Comparison of ENCODE assay signal across 32 cellular contexts in genomic region chr4:70873216-70873615, GRCh38.
"Had no signal": no experiment of that assay in that cellular context is flagged by ENCODE, and none has a peak within 500 bp of the region (broad histone marks: within the 10 kb centered on the region; RNA-seq: fewer than 3 reads in every experiment).

No MANE protein-coding gene starts in this region.

- H3K27ac ChIP-seq: ascending aorta, cardiac muscle cell, colonic mucosa, gastrocnemius medialis, left lung, lower lobe of right lung, neutrophil, ovary, right lobe of liver, testis, uterus, VCaP had no signal

- H3K4me1 ChIP-seq: ascending aorta, colonic mucosa, gastrocnemius medialis, left lung, lower lobe of right lung, right lobe of liver, testis, uterus had no signal

- H3K36me3 ChIP-seq: ascending aorta, cardiac muscle cell, colonic mucosa, gastrocnemius medialis, left lung, lower lobe of right lung, neutrophil, ovary, right lobe of liver, uterus had no signal

- H3K4me3 Mint-ChIP-seq: activated naive CD4-positive, alpha-beta T cell treated with anti-CD3 and anti-CD28 coated beads, Interleukin-2, amount 10 ng/mL, durations not matched to agents 7 days and 5 days; activated naive CD8-positive, alpha-beta T cell treated with anti-CD3 and anti-CD28 coated beads, Interleukin-2, amount 10 ng/mL, durations not matched to agents 7 days and 5 days; activated T-helper 1 cell treated with anti-CD3 and anti-CD28 coated beads, Interleukin-12 subunit alpha, Interleukin-12 subunit beta, Interleukin-2, Interleukin-4 antibody, amounts not matched to agents 30 ng/mL and 10 ng/mL and 1 ng/mL, durations not matched to agents 14 hours and 24 hours and 36 hours; brain; natural killer cell treated with Interleukin-12 subunit alpha and Interleukin-12 subunit beta and Interleukin-15 and Interleukin-18, amount 100 ng/mL, for 72 hours had no signal

- H3K27ac Mint-ChIP-seq: activated naive CD4-positive, alpha-beta T cell treated with anti-CD3 and anti-CD28 coated beads, Interleukin-2, amount 10 ng/mL, durations not matched to agents 7 days and 5 days; activated naive CD8-positive, alpha-beta T cell treated with anti-CD3 and anti-CD28 coated beads, Interleukin-2, amount 10 ng/mL, durations not matched to agents 7 days and 5 days; activated T-helper 1 cell treated with anti-CD3 and anti-CD28 coated beads, Interleukin-12 subunit alpha, Interleukin-12 subunit beta, Interleukin-2, Interleukin-4 antibody, amounts not matched to agents 30 ng/mL and 10 ng/mL and 1 ng/mL, durations not matched to agents 14 hours and 24 hours and 36 hours; brain; natural killer cell treated with Interleukin-12 subunit alpha and Interleukin-12 subunit beta and Interleukin-15 and Interleukin-18, amount 100 ng/mL, for 72 hours; progenitor cell of endocrine pancreas had no signal

- H3K9me3 Mint-ChIP-seq: activated naive CD4-positive, alpha-beta T cell treated with anti-CD3 and anti-CD28 coated beads, Interleukin-2, amount 10 ng/mL, durations not matched to agents 7 days and 5 days; activated naive CD8-positive, alpha-beta T cell treated with anti-CD3 and anti-CD28 coated beads, Interleukin-2, amount 10 ng/mL, durations not matched to agents 7 days and 5 days; activated T-helper 1 cell treated with anti-CD3 and anti-CD28 coated beads, Interleukin-12 subunit alpha, Interleukin-12 subunit beta, Interleukin-2, Interleukin-4 antibody, amounts not matched to agents 30 ng/mL and 10 ng/mL and 1 ng/mL, durations not matched to agents 14 hours and 24 hours and 36 hours; brain; natural killer cell treated with Interleukin-12 subunit alpha and Interleukin-12 subunit beta and Interleukin-15 and Interleukin-18, amount 100 ng/mL, for 72 hours had no signal

- H3K36me3 Mint-ChIP-seq: activated naive CD4-positive, alpha-beta T cell treated with anti-CD3 and anti-CD28 coated beads, Interleukin-2, amount 10 ng/mL, durations not matched to agents 7 days and 5 days; activated naive CD8-positive, alpha-beta T cell treated with anti-CD3 and anti-CD28 coated beads, Interleukin-2, amount 10 ng/mL, durations not matched to agents 7 days and 5 days; brain; natural killer cell treated with Interleukin-12 subunit alpha and Interleukin-12 subunit beta and Interleukin-15 and Interleukin-18, amount 100 ng/mL, for 72 hours had no signal

- H3K9me3 ChIP-seq: ascending aorta, colonic mucosa, gastrocnemius medialis, left lung, lower lobe of right lung, mucosa of descending colon, neutrophil, ovary, right lobe of liver, testis, uterus had no signal

- FAIRE-seq: endometrium, islet of Langerhans had no signal

- ATAC-seq: gastrocnemius medialis; left lung; lower lobe of right lung; mucosa of descending colon; natural killer cell treated with Interleukin-12 subunit alpha and Interleukin-12 subunit beta and Interleukin-15 and Interleukin-18, amount 100 ng/mL, for 72 hours; right lobe of liver; stimulated activated naive CD8-positive, alpha-beta T cell treated with anti-CD3 and anti-CD28 coated beads, Interleukin-15, Interleukin-2, amounts not matched to agents 100 U/mL and 50 U/mL, for 24 hours had no signal

- H3K4me1 Mint-ChIP-seq: activated naive CD4-positive, alpha-beta T cell treated with anti-CD3 and anti-CD28 coated beads, Interleukin-2, amount 10 ng/mL, durations not matched to agents 7 days and 5 days; brain had no signal

- H3K4me3 ChIP-seq: ascending aorta, cardiac muscle cell, colonic mucosa, gastrocnemius medialis, left lung, lower lobe of right lung, mucosa of descending colon, ovary, right lobe of liver, testis, uterus had no signal

- H3K27me3 Mint-ChIP-seq: activated naive CD8-positive, alpha-beta T cell treated with anti-CD3 and anti-CD28 coated beads, Interleukin-2, amount 10 ng/mL, durations not matched to agents 7 days and 5 days; brain; natural killer cell treated with Interleukin-12 subunit alpha and Interleukin-12 subunit beta and Interleukin-15 and Interleukin-18, amount 100 ng/mL, for 72 hours; progenitor cell of endocrine pancreas had no signal

- DNase-seq: activated CD4-positive, alpha-beta T cell treated with anti-CD3 and anti-CD28 coated beads for 4 hours; activated CD4-positive, alpha-beta T cell treated with anti-CD3 and anti-CD28 coated beads, Interleukin-2, amount 50 U/mL, for 48 hours; activated CD8-positive, alpha-beta memory T cell treated with anti-CD3 and anti-CD28 coated beads for 24 hours; activated effector memory CD4-positive, alpha-beta T cell treated with anti-CD3 and anti-CD28 coated beads, Interleukin-2, amount 50 U/mL, for 16 hours; activated naive CD4-positive, alpha-beta T cell treated with anti-CD3 and anti-CD28 coated beads, Interleukin-2, amount 10 ng/mL, durations not matched to agents 7 days and 5 days; activated naive CD8-positive, alpha-beta T cell treated with anti-CD3 and anti-CD28 coated beads, Interleukin-2, amount 10 ng/mL, durations not matched to agents 7 days and 5 days; activated T-cell treated with anti-CD3 and anti-CD28 coated beads, Interleukin-2, amount 50 U/mL, for 1 hour; cerebellar nuclear complex; colonic mucosa; effector CD8-positive, alpha-beta T cell; gastrocnemius medialis; glutamatergic neuron; left lung; lower lobe of right lung; mucosa of descending colon; ovary; right lobe of liver; stimulated activated CD4-positive, alpha-beta T cell treated with anti-CD3 and anti-CD28 coated beads, Interleukin-2, amount 100 ng/mL, for 48 hours; stimulated activated naive CD8-positive, alpha-beta T cell treated with anti-CD3 and anti-CD28 coated beads, Interleukin-15, Interleukin-2, amounts not matched to agents 100 U/mL and 50 U/mL, for 24 hours; testis; trophoblast cell; uterus had no signal

- H3K27me3 ChIP-seq: ascending aorta, cardiac muscle cell, colonic mucosa, gastrocnemius medialis, left lung, neutrophil, ovary, right lobe of liver, testis, uterus had no signal
